In genomic region chr10:93068411-93069244, GRCh38 we compare ENCODE assay signal across 12 cellular contexts. TPM values are rescaled to one million over a fixed set of nuclear protein-coding genes. Genes with fewer than 3 reads are reported as not detected.
DNase-seq lines count a peak whose midpoint lies in the region; ATAC-seq, FAIRE-seq and TF ChIP-seq lines count a peak whose summit lies in the region.
"Had no signal": no experiment of that assay in that cellular context is flagged by ENCODE, and none has a peak within 500 bp of the region (broad histone marks: within the 10 kb centered on the region; RNA-seq: fewer than 3 reads in every experiment).

No MANE protein-coding gene starts in this region.

- peak overlapping the region; percentile 73; the same call in 1 of the 2 replicates for H2BK20ac ChIP-seq in H1 (ENCODE audit: low read length)

- H2AK5ac ChIP-seq in H1 (ENCODE audit: low read depth, low read length) = no peak overlapping the region; the same call in 1 of the 2 replicates

- TF ChIP-seq EP300 in H1 (IDR thresholded peaks at IDR 0.05; ENCODE audit: borderline replicate concordance in 1 of 2, low read depth in 2 of 2, low read length in 2 of 2) = no peak

- H4K20me1 ChIP-seq in H1 (replicated peaks in 1 of 2; ENCODE audit: control insufficient read depth in 1 of 2, insufficient read depth in 2 of 2, low read length in 2 of 2) (peaks cover 9 to 38% of the 10 kb centered on the region in 2 experiments), neural progenitor cell (ENCODE audit: low read depth) (peaks cover 61% of the 10 kb centered on the region)

- H3K23ac ChIP-seq in H1 (ENCODE audit: insufficient read length) = no peak overlapping the region

- CTCF ChIA-PET in H1 (lab: Charles Lee; ENCODE audit: partially characterized antibody) = interaction anchor here (0.8 to 14.8 kb wide), 20 partner anchors 5 to 414 kb away, joined by 3 to 147 read pairs (median 6); partner anchors contain the start of genes CYP26A1, CYP26C1 and MYOF

- no peaks in the 10 kb centered on the region for H3K36me3 Mint-ChIP-seq in neural progenitor cell
- H3K36me3 Mint-ChIP-seq in activated T-helper 2 cell treated with anti-CD3 and anti-CD28 coated beads, Interferon-gamma antibody, Interleukin-2, Interleukin-4, amounts not matched to agents 10 μg/mL and 5 μg/mL and 100 μg/mL, durations not matched to agents 14 hours and 24 hours and 36 hours (ENCODE audit: low read depth) = no peaks in the 10 kb centered on the region

- H3K79me1 ChIP-seq in H1 (ENCODE audit: low read depth, low read length) = no peaks in the 10 kb centered on the region

- H3K27ac ChIP-seq in H1 (ENCODE audit: low read depth, low read length) = no peak overlapping the region
- no peak overlapping the region for H3K27ac ChIP-seq in neural progenitor cell

- intact Hi-C loops in activated T-helper 2 cell treated with anti-CD3 and anti-CD28 coated beads, Interferon-gamma antibody, Interleukin-2, Interleukin-4, amounts not matched to agents 10 μg/mL and 5 μg/mL and 100 μg/mL, durations not matched to agents 14 hours and 24 hours and 36 hours (cut with micrococcal nuclease) = loop anchor here (5.0 to 10.0 kb wide), 3 partner anchors 101 to 496 kb away; partner anchors contain the start of gene FFAR4

- H4K91ac ChIP-seq in H1 (replicated peaks; ENCODE audit: insufficient read length, low read length) = no peak overlapping the region

- H3K4ac ChIP-seq in H1 (replicated peaks; ENCODE audit: insufficient read length, low read depth, low read length) = no peak overlapping the region

- TF ChIP-seq POLR2A in H1 (IDR thresholded peaks at IDR 0.05; ENCODE audit: control extremely low read depth in 1 of 2, low read depth in 2 of 2, low read length in 2 of 2) = no peak

- H3K27me3 Mint-ChIP-seq in neural progenitor cell (ENCODE audit: insufficient read depth, low read depth) = peaks cover 81% of the 10 kb centered on the region
- peaks cover 84% of the 10 kb centered on the region for H3K27me3 Mint-ChIP-seq in activated T-helper 2 cell treated with anti-CD3 and anti-CD28 coated beads, Interferon-gamma antibody, Interleukin-2, Interleukin-4, amounts not matched to agents 10 μg/mL and 5 μg/mL and 100 μg/mL, durations not matched to agents 14 hours and 24 hours and 36 hours (ENCODE audit: low read depth)

- H3K36me3 ChIP-seq in H1 (ENCODE audit: control insufficient read depth in 2 of 4, insufficient read depth in 4 of 4, low read length in 3 of 4) (peaks cover 0 to 9% (median 1%) of the 10 kb centered on the region in 4 experiments; a peak in 1 of 8 replicates), neural progenitor cell (no peaks in the 10 kb centered on the region)

- H3K4me3 Mint-ChIP-seq in neural progenitor cell = peak overlapping the region; percentile 83
- no peak overlapping the region for H3K4me3 Mint-ChIP-seq in activated T-helper 2 cell treated with anti-CD3 and anti-CD28 coated beads, Interferon-gamma antibody, Interleukin-2, Interleukin-4, amounts not matched to agents 10 μg/mL and 5 μg/mL and 100 μg/mL, durations not matched to agents 14 hours and 24 hours and 36 hours (ENCODE audit: low read depth)

- H3K9me3 Mint-ChIP-seq in neural progenitor cell = peaks cover 2% of the 10 kb centered on the region
- no peaks in the 10 kb centered on the region for H3K9me3 Mint-ChIP-seq in activated T-helper 2 cell treated with anti-CD3 and anti-CD28 coated beads, Interferon-gamma antibody, Interleukin-2, Interleukin-4, amounts not matched to agents 10 μg/mL and 5 μg/mL and 100 μg/mL, durations not matched to agents 14 hours and 24 hours and 36 hours

- TF ChIP-seq CTCF in H1 (IDR thresholded peaks at IDR 0.05; ENCODE audit: control extremely low read depth in 1 of 3, insufficient read depth in 1 of 3, low read depth in 1 of 3, low read length in 3 of 3) (peak in 2 of 3 experiments; percentile 17 to 39; a peak in 3 of 4 replicates), neural progenitor cell (IDR thresholded peaks at IDR 0.05) (peak; percentile 47)

- H3K4me3 ChIP-seq in H1 (ENCODE audit: extremely low read depth in 1 of 4, insufficient read depth in 2 of 4, low read depth in 3 of 4, low read length in 4 of 4) (peak overlapping the region; percentile 29 to 52 (median 38)), neural progenitor cell (peak overlapping the region; percentile 61)

- no peak overlapping the region for H3K56ac ChIP-seq in H1 (replicated peaks; ENCODE audit: insufficient read length, low read depth, low read length)

- WGBS in H1 (ENCODE audit: extremely low coverage in 1 of 2, insufficient coverage in 1 of 2, insufficient read length in 1 of 2, insufficient replicate concordance in 2 of 2, low coverage in 1 of 2, low lambda C conversion rate in 2 of 2, missing lambda C conversion rate in 1 of 2), 2 experiments = 7% methylated on average over 69 of the region's 73 CpGs; no CpG with 5 or more reads in 1 of the 2 experiments

- no peak overlapping the region for H2BK120ac ChIP-seq in H1 (replicated peaks; ENCODE audit: low read depth, low read length)

- H2BK15ac ChIP-seq in H1 (ENCODE audit: low read length) = no peak overlapping the region

- H3F3A ChIP-seq in neural progenitor cell (ENCODE audit: low read depth) = peaks cover 34% of the 10 kb centered on the region

- no peak for ATAC-seq in GM18873 (IDR thresholded peaks at IDR 0.05; ENCODE audit: low FRiP score, unreplicated experiment)
- ATAC-seq: right cardiac atrium had no signal

- TF ChIP-seq RAD21 in H1 (IDR thresholded peaks at IDR 0.05 in 1 of 2, conservative IDR thresholded peaks at IDR 0.05 in 1 of 2; ENCODE audit: low read depth in 2 of 2, low read length in 2 of 2) = peak in 1 of 2 experiments; percentile 28; a peak in 1 of 4 replicates

- DNase-seq in NCI-H1694 treated with DMSO at 0.1 percent for 48 hours (lab: John Stamatoyannopoulos, UW) (peak; percentile 5), NCI-H1694 (lab: John Stamatoyannopoulos, UW) (no peak), HuH-7.5 (ENCODE audit: low spot score) (peak; percentile 80), H1 (ENCODE audit: low read depth in 1 of 2, low spot score in 2 of 2) (peak in 1 of 2 experiments; percentile 82), neural progenitor cell (ENCODE audit: low spot score) (peak; percentile 84), NAMALWA (ENCODE audit: low spot score) (no peak)
- DNase-seq in activated T-helper 2 cell treated with anti-CD3 and anti-CD28 coated beads, Interferon-gamma antibody, Interleukin-2, Interleukin-4, amounts not matched to agents 10 μg/mL and 5 μg/mL and 100 μg/mL, durations not matched to agents 14 hours and 24 hours and 36 hours (ENCODE audit: low spot score) = no peak
- DNase-seq: activated gamma-delta T cell, AML-193, OCI-M1 had no signal

- no peak overlapping the region for H2BK5ac ChIP-seq in H1 (ENCODE audit: low read depth, low read length)

- POLR2A ChIA-PET in H1 (lab: Charles Lee; ENCODE audit: partially characterized antibody) = no interaction called here

- H4K8ac ChIP-seq in H1 (ENCODE audit: extremely low read depth, insufficient read depth, low read length) = peak overlapping the region; percentile 37

- peak overlapping the region; percentile 85; the same call in 1 of the 2 replicates for H2BK12ac ChIP-seq in H1 (ENCODE audit: low read depth, low read length)

- peaks cover 27% of the 10 kb centered on the region for H3K4me1 Mint-ChIP-seq in neural progenitor cell
- peaks cover 13% of the 10 kb centered on the region for H3K4me1 Mint-ChIP-seq in activated T-helper 2 cell treated with anti-CD3 and anti-CD28 coated beads, Interferon-gamma antibody, Interleukin-2, Interleukin-4, amounts not matched to agents 10 μg/mL and 5 μg/mL and 100 μg/mL, durations not matched to agents 14 hours and 24 hours and 36 hours (ENCODE audit: low read depth)

- peak overlapping the region; percentile 81 for H3K18ac ChIP-seq in H1 (ENCODE audit: extremely low read depth, low read length)

- FAIRE-seq in H1 (lab: Jason Lieb, UNC) = no peak

- H3K9ac ChIP-seq in H1 (replicated peaks in 1 of 4; ENCODE audit: extremely low read depth in 1 of 4, low read depth in 3 of 4, low read length in 3 of 4) (no peak overlapping the region), neural progenitor cell (no peak overlapping the region)

- H2AFZ ChIP-seq in H1 (ENCODE audit: low read length) = no peak overlapping the region; the same call in 1 of the 2 replicates
- peak overlapping the region; percentile 91 for H2AFZ ChIP-seq in neural progenitor cell (replicated peaks)

- H3K4me1 ChIP-seq in H1 (replicated peaks in 1 of 4; ENCODE audit: control insufficient read depth in 3 of 4, insufficient read depth in 4 of 4, low read length in 3 of 4) = peaks cover 0 to 32% (median 22%) of the 10 kb centered on the region in 4 experiments; a peak in 6 of 7 replicates
- peaks cover 16% of the 10 kb centered on the region for H3K4me1 ChIP-seq in neural progenitor cell

- no peak overlapping the region for H3K27ac Mint-ChIP-seq in neural progenitor cell
- H3K27ac Mint-ChIP-seq in activated T-helper 2 cell treated with anti-CD3 and anti-CD28 coated beads, Interferon-gamma antibody, Interleukin-2, Interleukin-4, amounts not matched to agents 10 μg/mL and 5 μg/mL and 100 μg/mL, durations not matched to agents 14 hours and 24 hours and 36 hours = no peak overlapping the region

- peaks cover 96 to 100% (median 99%) of the 10 kb centered on the region in 4 experiments for H3K27me3 ChIP-seq in H1 (replicated peaks in 1 of 4; ENCODE audit: control insufficient read depth in 3 of 4, extremely low read depth in 1 of 4, insufficient read depth in 3 of 4, low read length in 3 of 4)
- H3K27me3 ChIP-seq in neural progenitor cell = peaks cover 100% of the 10 kb centered on the region

- no peak overlapping the region for H3K14ac ChIP-seq in H1 (ENCODE audit: insufficient read length)

- H4K5ac ChIP-seq in H1 (ENCODE audit: insufficient read length, low read depth, low read length) = no peak overlapping the region

- H3K4me2 ChIP-seq in H1 (ENCODE audit: insufficient read depth in 1 of 2, low read depth in 2 of 2, low read length in 2 of 2) = peak overlapping the region; percentile 84 to 88
- peak overlapping the region; percentile 100 for H3K4me2 ChIP-seq in neural progenitor cell

- no peaks in the 10 kb centered on the region for H3K9me3 ChIP-seq in H1 (ENCODE audit: insufficient read depth in 2 of 2, low read depth in 1 of 2, low read length in 1 of 2)
- no peaks in the 10 kb centered on the region for H3K9me3 ChIP-seq in neural progenitor cell (ENCODE audit: low read depth)

- no peaks in the 10 kb centered on the region for H3K79me2 ChIP-seq in H1 (ENCODE audit: control insufficient read depth in 1 of 2, insufficient read depth in 2 of 2, low read length in 2 of 2)
- peaks cover 11% of the 10 kb centered on the region for H3K79me2 ChIP-seq in neural progenitor cell (ENCODE audit: low read depth)

- H3K23me2 ChIP-seq in H1 (ENCODE audit: low read depth, low read length) = peaks cover 14% of the 10 kb centered on the region; the same call in 1 of the 2 replicates

RNA-seq across cellular contexts. Expression of gene CYP26A1, which starts 5.1 kb away (rescaled TPM):
- total RNA-seq in H1 (2021; fragmentation: NEBNext Ultra II Directional; extraction: Animal tissue kit (Norgen Biotek cat#: 25700)) = 5.0 and 6.2 TPM in 2 replicates
- 9.1 and 23.2 TPM in 2 replicates for polyA plus RNA-seq in H1 (2011; rRNA removed)
- 20.6 TPM for polyA plus RNA-seq in H1 (2011; cell fraction: cytosol; rRNA removed)
- 31.1 TPM for polyA plus RNA-seq in H1 (2011; cell fraction: nucleus; rRNA removed)
- polyA plus RNA-seq in H1 (2012, experiment 1 of 2) = 6.0 to 7.8 TPM (median 6.8 TPM) in 4 replicates
- 4.2 TPM for polyA plus RNA-seq in H1 (2012, experiment 2 of 2)
- polyA plus RNA-seq in H1 (2013, experiment 1 of 2) = 2.4 TPM
- 2.5 TPM for polyA plus RNA-seq in H1 (2013, experiment 2 of 2)
- polyA minus RNA-seq in H1 (2011; rRNA and poly(A)+ RNA removed) = 3.7 and 4.8 TPM in 2 replicates
- 5.5 TPM for polyA minus RNA-seq in H1 (2011; cell fraction: cytosol; rRNA and poly(A)+ RNA removed)
- polyA minus RNA-seq in H1 (2011; cell fraction: nucleus; rRNA and poly(A)+ RNA removed) = 6.6 TPM
- 6.7 and 8.4 TPM in 2 replicates for total RNA-seq in neural progenitor cell (ENCODE audit: low replicate concordance)
- total RNA-seq in activated T-helper 2 cell treated with anti-CD3 and anti-CD28 coated beads, Interferon-gamma antibody, Interleukin-2, Interleukin-4, amounts not matched to agents 10 μg/mL and 5 μg/mL and 100 μg/mL, durations not matched to agents 14 hours and 24 hours and 36 hours = not detected in 2 replicates
- total RNA-seq: right cardiac atrium had no signal
- polyA plus RNA-seq: right cardiac atrium had no signal

RNA-seq across cellular contexts. Expression of gene CYP26C1, which starts 8.0 kb away (rescaled TPM):
- 0.21 and 0.28 TPM in 2 replicates for total RNA-seq in H1 (2021; fragmentation: NEBNext Ultra II Directional; extraction: Animal tissue kit (Norgen Biotek cat#: 25700))
- 0.12 and 0.93 TPM in 2 replicates for polyA plus RNA-seq in H1 (2011; rRNA removed)
- polyA plus RNA-seq in H1 (2011; cell fraction: cytosol; rRNA removed) = 0.79 TPM
- 3.0 TPM for polyA plus RNA-seq in H1 (2011; cell fraction: nucleus; rRNA removed)
- 0.12 to 0.21 TPM (median 0.20 TPM) in 3 of 4 replicates, not detected in the other for polyA plus RNA-seq in H1 (2012, experiment 1 of 2)
- polyA plus RNA-seq in H1 (2012, experiment 2 of 2) = not detected
- 0.04 TPM for polyA plus RNA-seq in H1 (2013, experiment 1 of 2)
- 0.06 TPM for polyA plus RNA-seq in H1 (2013, experiment 2 of 2)
- polyA minus RNA-seq in H1 (2011; rRNA and poly(A)+ RNA removed) = 0.07 and 0.22 TPM in 2 replicates
- polyA minus RNA-seq in H1 (2011; cell fraction: cytosol; rRNA and poly(A)+ RNA removed) = 1.1 TPM
- 2.2 TPM for polyA minus RNA-seq in H1 (2011; cell fraction: nucleus; rRNA and poly(A)+ RNA removed)
- 0.04 and 0.22 TPM in 2 replicates for total RNA-seq in neural progenitor cell (ENCODE audit: low replicate concordance)
- 0.05 TPM in 1 of 2 replicates, not detected in the other for total RNA-seq in activated T-helper 2 cell treated with anti-CD3 and anti-CD28 coated beads, Interferon-gamma antibody, Interleukin-2, Interleukin-4, amounts not matched to agents 10 μg/mL and 5 μg/mL and 100 μg/mL, durations not matched to agents 14 hours and 24 hours and 36 hours

Comparison
In these comparisons a context has a peak if more than half of its experiments do, and no peak if none do; other contexts are left out.
1. DNase-seq: peak in NCI-H1694 treated with DMSO at 0.1 percent for 48 hours (single experiment), HuH-7.5 (single experiment) and neural progenitor cell (single experiment); none in NCI-H1694 (single experiment), NAMALWA (single experiment) and activated T-helper 2 cell treated with anti-CD3 and anti-CD28 coated beads, Interferon-gamma antibody, Interleukin-2, Interleukin-4, amounts not matched to agents 10 μg/mL and 5 μg/mL and 100 μg/mL, durations not matched to agents 14 hours and 24 hours and 36 hours (single experiment).